Comparison of ENCODE assay signal across 14 cellular contexts in genomic region chr12:108311605-108312004, GRCh38. TPM values are rescaled to one million over a fixed set of nuclear protein-coding genes. Genes with fewer than 3 reads are reported as not detected.
"Had no signal": no experiment of that assay in that cellular context is flagged by ENCODE, and none has a peak within 500 bp of the region (broad histone marks: within the 10 kb centered on the region; RNA-seq: fewer than 3 reads in every experiment).

No MANE protein-coding gene starts in this region.

- H3K36me3 Mint-ChIP-seq: activated naive CD8-positive, alpha-beta T cell treated with anti-CD3 and anti-CD28 coated beads, Interleukin-2, amount 10 ng/mL, durations not matched to agents 7 days and 5 days; memory B cell; stimulated activated naive B cell treated with anti-CD40 and anti-IgM and Interleukin-4, amounts not matched to agents 10 μg/mL and 1 μg/mL and 100 μg/mL, for 72 hours had no signal

- H3K9me3 ChIP-seq: ovary, SJCRH30 had no signal

- H3K36me3 ChIP-seq: ovary, SJCRH30 had no signal

- H3K27me3 ChIP-seq: ovary, SJCRH30 had no signal

- H3K4me3 ChIP-seq: ovary, SJCRH30 had no signal

- DNase-seq: activated CD4-positive, alpha-beta T cell treated with anti-CD3 and anti-CD28 coated beads, Interleukin-2, amount 10 ng/mL, durations not matched to agents 24 days and 14 days; activated CD4-positive, CD25-positive, alpha-beta regulatory T cell; activated naive CD8-positive, alpha-beta T cell treated with anti-CD3 and anti-CD28 coated beads, Interleukin-2, amount 10 ng/mL, durations not matched to agents 7 days and 5 days; islet precursor cell; ovary; SJCRH30; stimulated activated CD4-positive, alpha-beta T cell treated with anti-CD3 and anti-CD28 coated beads, Interleukin-12 subunit alpha, Interleukin-12 subunit beta, amount 100 ng/mL, for 4 hours; stimulated activated naive B cell treated with anti-CD40 and anti-IgM and Interleukin-4, amounts not matched to agents 10 μg/mL and 1 μg/mL and 100 μg/mL, for 72 hours; SW 1271 had no signal

- H3K9me3 Mint-ChIP-seq: activated CD4-positive, alpha-beta T cell treated with anti-CD3 and anti-CD28 coated beads, Interleukin-2, amount 10 ng/mL, durations not matched to agents 24 days and 14 days; activated naive CD8-positive, alpha-beta T cell treated with anti-CD3 and anti-CD28 coated beads, Interleukin-2, amount 10 ng/mL, durations not matched to agents 7 days and 5 days; activated T-helper 1 cell treated with anti-CD3 and anti-CD28 coated beads, Interleukin-12 subunit alpha, Interleukin-12 subunit beta, Interleukin-2, Interleukin-4 antibody, amounts not matched to agents 30 ng/mL and 10 ng/mL and 1 ng/mL, durations not matched to agents 14 hours and 24 hours and 36 hours; memory B cell; stimulated activated naive B cell treated with anti-CD40 and anti-IgM and Interleukin-4, amounts not matched to agents 10 μg/mL and 1 μg/mL and 100 μg/mL, for 72 hours had no signal

- H3K27ac Mint-ChIP-seq: activated CD4-positive, alpha-beta T cell treated with anti-CD3 and anti-CD28 coated beads, Interleukin-2, amount 10 ng/mL, durations not matched to agents 24 days and 14 days; activated naive CD8-positive, alpha-beta T cell treated with anti-CD3 and anti-CD28 coated beads, Interleukin-2, amount 10 ng/mL, durations not matched to agents 7 days and 5 days; activated T-helper 1 cell treated with anti-CD3 and anti-CD28 coated beads, Interleukin-12 subunit alpha, Interleukin-12 subunit beta, Interleukin-2, Interleukin-4 antibody, amounts not matched to agents 30 ng/mL and 10 ng/mL and 1 ng/mL, durations not matched to agents 14 hours and 24 hours and 36 hours; memory B cell; stimulated activated naive B cell treated with anti-CD40 and anti-IgM and Interleukin-4, amounts not matched to agents 10 μg/mL and 1 μg/mL and 100 μg/mL, for 72 hours had no signal

- ATAC-seq: esophagus mucosa; stimulated activated naive B cell treated with anti-CD40 and anti-IgM and Interleukin-4, amounts not matched to agents 10 μg/mL and 1 μg/mL and 100 μg/mL, for 72 hours had no signal

- H3K4me3 Mint-ChIP-seq: activated CD4-positive, alpha-beta T cell treated with anti-CD3 and anti-CD28 coated beads, Interleukin-2, amount 10 ng/mL, durations not matched to agents 24 days and 14 days; activated naive CD8-positive, alpha-beta T cell treated with anti-CD3 and anti-CD28 coated beads, Interleukin-2, amount 10 ng/mL, durations not matched to agents 7 days and 5 days; activated T-helper 1 cell treated with anti-CD3 and anti-CD28 coated beads, Interleukin-12 subunit alpha, Interleukin-12 subunit beta, Interleukin-2, Interleukin-4 antibody, amounts not matched to agents 30 ng/mL and 10 ng/mL and 1 ng/mL, durations not matched to agents 14 hours and 24 hours and 36 hours; memory B cell; stimulated activated naive B cell treated with anti-CD40 and anti-IgM and Interleukin-4, amounts not matched to agents 10 μg/mL and 1 μg/mL and 100 μg/mL, for 72 hours had no signal

- H3K27ac ChIP-seq: ovary, SJCRH30 had no signal

RNA-seq across cellular contexts. Expression of gene CMKLR1, which starts 27.5 kb away (rescaled TPM):
- total RNA-seq: activated CD4-positive, alpha-beta T cell treated with anti-CD3 and anti-CD28 coated beads, Interleukin-2, amount 10 ng/mL, durations not matched to agents 24 days and 14 days; activated CD8-positive, alpha-beta memory T cell treated with anti-CD3 and anti-CD28 coated beads for 36 hours; activated T-helper 1 cell treated with anti-CD3 and anti-CD28 coated beads, Interleukin-12 subunit alpha, Interleukin-12 subunit beta, Interleukin-2, Interleukin-4 antibody, amounts not matched to agents 30 ng/mL and 10 ng/mL and 1 ng/mL, durations not matched to agents 14 hours and 24 hours and 36 hours; T-helper 2 cell treated with Interferon-gamma antibody and Interleukin-4, amounts not matched to agents 100 ng/mL and 5 ng/mL, for 36 hours had no signal
